ENCODE assay signal across 8 cellular contexts in genomic region chr1:190373705-190374336, GRCh38.
A peak's percentile ranks its signal among the peaks of the same experiment; 100 is the strongest.
DNase-seq lines count a peak whose midpoint lies in the region; ATAC-seq and TF ChIP-seq lines count a peak whose summit lies in the region.

No MANE protein-coding gene starts in this region.

- H3K4me3 ChIP-seq in Peyer's patch = no peak overlapping the region
- H3K4me3 ChIP-seq in iPS DF 6.9 (ENCODE audit: low read length) = no peak overlapping the region

- no peaks in the 10 kb centered on the region for H3K36me3 ChIP-seq in Peyer's patch
- no peaks in the 10 kb centered on the region for H3K36me3 ChIP-seq in iPS DF 6.9 (ENCODE audit: control insufficient read depth, insufficient read depth, low read length)

- H3K27ac ChIP-seq in Peyer's patch (no peak overlapping the region), iPS DF 6.9 (ENCODE audit: low read length) (no peak overlapping the region)

- peak; percentile 85 for ATAC-seq in GM18867 (IDR thresholded peaks at IDR 0.05; ENCODE audit: unreplicated experiment)
- peak; percentile 84 for ATAC-seq in HG03039 (IDR thresholded peaks at IDR 0.05; ENCODE audit: unreplicated experiment)

- no peaks in the 10 kb centered on the region for H3K27me3 ChIP-seq in Peyer's patch
- no peaks in the 10 kb centered on the region for H3K27me3 ChIP-seq in iPS DF 6.9 (ENCODE audit: control insufficient read depth, insufficient read depth, low read length)

- no peaks in the 10 kb centered on the region for H3K4me1 ChIP-seq in Peyer's patch
- no peaks in the 10 kb centered on the region for H3K4me1 ChIP-seq in iPS DF 6.9 (ENCODE audit: control insufficient read depth, insufficient read depth, low read length)

- TF ChIP-seq POLR2A in Peyer's patch (IDR thresholded peaks at IDR 0.05) = no peak

- H3K9me3 ChIP-seq in Peyer's patch (no peaks in the 10 kb centered on the region), iPS DF 6.9 (ENCODE audit: control insufficient read depth, insufficient read depth, low read length) (no peaks in the 10 kb centered on the region)

- TF ChIP-seq CTCF in Peyer's patch (IDR thresholded peaks at IDR 0.05) = peak in 4 of 6 experiments; percentile 28 to 76 (median 70)

- DNase-seq in Peyer's patch (no peak), iPS DF 6.9 (ENCODE audit: low read depth, low spot score) (peak; percentile 1), NK-92 (lab: John Stamatoyannopoulos, UW; ENCODE audit: unreplicated experiment) (no peak), EL (no peak), NCI-H1417 treated with DMSO at 0.1 percent for 48 hours (lab: John Stamatoyannopoulos, UW) (no peak)
- DNase-seq in activated naive CD4-positive, alpha-beta T cell (lab: John Stamatoyannopoulos, UW) = no peak

- no CpG with 5 or more reads among the region's 2 CpGs for WGBS in iPS DF 6.9 (ENCODE audit: insufficient coverage, insufficient read length)
